Comparison of ENCODE assay signal across 1 cellular context in the genomic region with DNA sequence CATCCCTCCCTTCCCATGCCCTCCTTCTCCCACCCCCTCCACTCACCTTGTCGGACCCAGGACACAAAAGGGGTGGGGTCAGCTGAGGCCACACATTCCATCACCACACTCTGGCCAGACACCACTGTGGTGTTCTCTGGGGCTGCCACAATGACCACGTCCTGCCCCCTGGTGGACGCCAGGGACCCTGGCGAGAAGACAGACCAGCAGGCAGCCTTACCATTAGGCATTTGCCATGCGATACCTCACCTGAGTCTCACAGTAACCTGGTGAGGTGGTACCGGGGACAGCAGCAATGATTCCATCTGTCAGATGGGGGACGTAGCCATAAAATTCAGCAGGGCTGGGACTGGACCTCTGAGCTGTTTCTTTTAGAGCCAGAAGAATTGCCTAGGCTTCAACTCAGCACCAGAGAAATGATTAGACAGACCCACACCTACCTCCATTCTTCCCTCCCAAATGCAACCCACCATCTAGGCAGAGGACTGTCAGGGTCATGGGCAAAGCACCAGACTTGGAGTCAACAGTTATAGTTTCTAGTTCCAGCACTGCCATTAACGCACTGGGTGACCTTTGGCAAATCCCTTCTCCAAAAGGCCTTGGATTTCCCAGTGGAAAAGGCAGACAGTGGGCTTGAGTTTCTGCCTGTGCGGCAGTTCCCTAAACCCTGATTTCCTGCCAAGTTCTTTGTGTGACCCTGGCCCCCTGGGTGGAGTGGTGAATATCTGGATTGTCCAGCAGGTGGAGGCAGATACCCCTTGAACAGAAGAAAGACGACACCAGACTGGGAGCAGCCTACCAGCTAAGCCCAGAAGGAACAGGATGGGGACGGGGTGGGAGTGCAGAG.
A peak's percentile ranks its signal among the peaks of the same experiment; 100 is the strongest.
TF ChIP-seq lines count a peak whose summit lies in the region.

No MANE protein-coding gene starts in this region.

TF ChIP-seq in HEK293, 187 proteins besides CTCF, POLR2A, EP300 and RAD21 (continued from another document):
- TF ChIP-seq, protein P1, sequence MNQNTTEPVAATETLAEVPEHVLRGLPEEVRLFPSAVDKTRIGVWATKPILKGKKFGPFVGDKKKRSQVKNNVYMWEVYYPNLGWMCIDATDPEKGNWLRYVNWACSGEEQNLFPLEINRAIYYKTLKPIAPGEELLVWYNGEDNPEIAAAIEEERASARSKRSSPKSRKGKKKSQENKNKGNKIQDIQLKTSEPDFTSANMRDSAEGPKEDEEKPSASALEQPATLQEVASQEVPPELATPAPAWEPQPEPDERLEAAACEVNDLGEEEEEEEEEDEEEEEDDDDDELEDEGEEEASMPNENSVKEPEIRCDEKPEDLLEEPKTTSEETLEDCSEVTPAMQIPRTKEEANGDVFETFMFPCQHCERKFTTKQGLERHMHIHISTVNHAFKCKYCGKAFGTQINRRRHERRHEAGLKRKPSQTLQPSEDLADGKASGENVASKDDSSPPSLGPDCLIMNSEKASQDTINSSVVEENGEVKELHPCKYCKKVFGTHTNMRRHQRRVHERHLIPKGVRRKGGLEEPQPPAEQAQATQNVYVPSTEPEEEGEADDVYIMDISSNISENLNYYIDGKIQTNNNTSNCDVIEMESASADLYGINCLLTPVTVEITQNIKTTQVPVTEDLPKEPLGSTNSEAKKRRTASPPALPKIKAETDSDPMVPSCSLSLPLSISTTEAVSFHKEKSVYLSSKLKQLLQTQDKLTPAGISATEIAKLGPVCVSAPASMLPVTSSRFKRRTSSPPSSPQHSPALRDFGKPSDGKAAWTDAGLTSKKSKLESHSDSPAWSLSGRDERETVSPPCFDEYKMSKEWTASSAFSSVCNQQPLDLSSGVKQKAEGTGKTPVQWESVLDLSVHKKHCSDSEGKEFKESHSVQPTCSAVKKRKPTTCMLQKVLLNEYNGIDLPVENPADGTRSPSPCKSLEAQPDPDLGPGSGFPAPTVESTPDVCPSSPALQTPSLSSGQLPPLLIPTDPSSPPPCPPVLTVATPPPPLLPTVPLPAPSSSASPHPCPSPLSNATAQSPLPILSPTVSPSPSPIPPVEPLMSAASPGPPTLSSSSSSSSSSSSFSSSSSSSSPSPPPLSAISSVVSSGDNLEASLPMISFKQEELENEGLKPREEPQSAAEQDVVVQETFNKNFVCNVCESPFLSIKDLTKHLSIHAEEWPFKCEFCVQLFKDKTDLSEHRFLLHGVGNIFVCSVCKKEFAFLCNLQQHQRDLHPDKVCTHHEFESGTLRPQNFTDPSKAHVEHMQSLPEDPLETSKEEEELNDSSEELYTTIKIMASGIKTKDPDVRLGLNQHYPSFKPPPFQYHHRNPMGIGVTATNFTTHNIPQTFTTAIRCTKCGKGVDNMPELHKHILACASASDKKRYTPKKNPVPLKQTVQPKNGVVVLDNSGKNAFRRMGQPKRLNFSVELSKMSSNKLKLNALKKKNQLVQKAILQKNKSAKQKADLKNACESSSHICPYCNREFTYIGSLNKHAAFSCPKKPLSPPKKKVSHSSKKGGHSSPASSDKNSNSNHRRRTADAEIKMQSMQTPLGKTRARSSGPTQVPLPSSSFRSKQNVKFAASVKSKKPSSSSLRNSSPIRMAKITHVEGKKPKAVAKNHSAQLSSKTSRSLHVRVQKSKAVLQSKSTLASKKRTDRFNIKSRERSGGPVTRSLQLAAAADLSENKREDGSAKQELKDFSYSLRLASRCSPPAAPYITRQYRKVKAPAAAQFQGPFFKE (tag by site-specific recombination; IDR thresholded peaks at IDR 0.05; ENCODE audit: borderline replicate concordance), result no peak
- TF ChIP-seq HOXA7 (CRISPR knock-in tag; IDR thresholded peaks at IDR 0.05; ENCODE audit: borderline replicate concordance) (no peak), ZNF624 (tag by site-specific recombination; IDR thresholded peaks at IDR 0.05) (no peak), ZNF596 (tag by site-specific recombination; IDR thresholded peaks at IDR 0.05) (no peak), ZNF24 (tag by site-specific recombination; IDR thresholded peaks at IDR 0.05) (no peak), ZNF701 (tag by site-specific recombination; IDR thresholded peaks at IDR 0.05) (no peak), KLF8 (tag by site-specific recombination; IDR thresholded peaks at IDR 0.05) (no peak), MEIS1 (CRISPR knock-in tag; IDR thresholded peaks at IDR 0.05; ENCODE audit: borderline replicate concordance) (no peak), ZBTB20 (tag by site-specific recombination; IDR thresholded peaks at IDR 0.05) (no peak), ZNF837 (tag by site-specific recombination; IDR thresholded peaks at IDR 0.05) (no peak), ZNF174 (tag by site-specific recombination; IDR thresholded peaks at IDR 0.05) (no peak), ZNF561 (tag by site-specific recombination; IDR thresholded peaks at IDR 0.05; ENCODE audit: borderline replicate concordance) (peak; percentile 87), ZNF10 (tag by site-specific recombination; IDR thresholded peaks at IDR 0.05) (no peak), ZNF776 (tag by site-specific recombination; IDR thresholded peaks at IDR 0.05; ENCODE audit: borderline replicate concordance) (no peak), IKZF3 (tag by site-specific recombination; IDR thresholded peaks at IDR 0.05) (peak; percentile 72), ZNF610 (tag by site-specific recombination; IDR thresholded peaks at IDR 0.05; ENCODE audit: borderline replicate concordance) (no peak), FEZF1 (tag by site-specific recombination; IDR thresholded peaks at IDR 0.05) (no peak), ZNF555 (tag by site-specific recombination; conservative IDR thresholded peaks at IDR 0.05) (no peak), ZNF266 (tag by site-specific recombination; IDR thresholded peaks at IDR 0.05; ENCODE audit: low read depth) (no peak), GLI4 (tag by site-specific recombination; IDR thresholded peaks at IDR 0.05) (no peak), ZNF23 (tag by site-specific recombination; IDR thresholded peaks at IDR 0.05; ENCODE audit: borderline replicate concordance) (no peak)
- TF ChIP-seq, protein P2, sequence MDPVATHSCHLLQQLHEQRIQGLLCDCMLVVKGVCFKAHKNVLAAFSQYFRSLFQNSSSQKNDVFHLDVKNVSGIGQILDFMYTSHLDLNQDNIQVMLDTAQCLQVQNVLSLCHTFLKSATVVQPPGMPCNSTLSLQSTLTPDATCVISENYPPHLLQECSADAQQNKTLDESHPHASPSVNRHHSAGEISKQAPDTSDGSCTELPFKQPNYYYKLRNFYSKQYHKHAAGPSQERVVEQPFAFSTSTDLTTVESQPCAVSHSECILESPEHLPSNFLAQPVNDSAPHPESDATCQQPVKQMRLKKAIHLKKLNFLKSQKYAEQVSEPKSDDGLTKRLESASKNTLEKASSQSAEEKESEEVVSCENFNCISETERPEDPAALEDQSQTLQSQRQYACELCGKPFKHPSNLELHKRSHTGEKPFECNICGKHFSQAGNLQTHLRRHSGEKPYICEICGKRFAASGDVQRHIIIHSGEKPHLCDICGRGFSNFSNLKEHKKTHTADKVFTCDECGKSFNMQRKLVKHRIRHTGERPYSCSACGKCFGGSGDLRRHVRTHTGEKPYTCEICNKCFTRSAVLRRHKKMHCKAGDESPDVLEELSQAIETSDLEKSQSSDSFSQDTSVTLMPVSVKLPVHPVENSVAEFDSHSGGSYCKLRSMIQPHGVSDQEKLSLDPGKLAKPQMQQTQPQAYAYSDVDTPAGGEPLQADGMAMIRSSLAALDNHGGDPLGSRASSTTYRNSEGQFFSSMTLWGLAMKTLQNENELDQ (tag by site-specific recombination; IDR thresholded peaks at IDR 0.05; ENCODE audit: low read depth), result no peak
- TF ChIP-seq, protein P3, sequence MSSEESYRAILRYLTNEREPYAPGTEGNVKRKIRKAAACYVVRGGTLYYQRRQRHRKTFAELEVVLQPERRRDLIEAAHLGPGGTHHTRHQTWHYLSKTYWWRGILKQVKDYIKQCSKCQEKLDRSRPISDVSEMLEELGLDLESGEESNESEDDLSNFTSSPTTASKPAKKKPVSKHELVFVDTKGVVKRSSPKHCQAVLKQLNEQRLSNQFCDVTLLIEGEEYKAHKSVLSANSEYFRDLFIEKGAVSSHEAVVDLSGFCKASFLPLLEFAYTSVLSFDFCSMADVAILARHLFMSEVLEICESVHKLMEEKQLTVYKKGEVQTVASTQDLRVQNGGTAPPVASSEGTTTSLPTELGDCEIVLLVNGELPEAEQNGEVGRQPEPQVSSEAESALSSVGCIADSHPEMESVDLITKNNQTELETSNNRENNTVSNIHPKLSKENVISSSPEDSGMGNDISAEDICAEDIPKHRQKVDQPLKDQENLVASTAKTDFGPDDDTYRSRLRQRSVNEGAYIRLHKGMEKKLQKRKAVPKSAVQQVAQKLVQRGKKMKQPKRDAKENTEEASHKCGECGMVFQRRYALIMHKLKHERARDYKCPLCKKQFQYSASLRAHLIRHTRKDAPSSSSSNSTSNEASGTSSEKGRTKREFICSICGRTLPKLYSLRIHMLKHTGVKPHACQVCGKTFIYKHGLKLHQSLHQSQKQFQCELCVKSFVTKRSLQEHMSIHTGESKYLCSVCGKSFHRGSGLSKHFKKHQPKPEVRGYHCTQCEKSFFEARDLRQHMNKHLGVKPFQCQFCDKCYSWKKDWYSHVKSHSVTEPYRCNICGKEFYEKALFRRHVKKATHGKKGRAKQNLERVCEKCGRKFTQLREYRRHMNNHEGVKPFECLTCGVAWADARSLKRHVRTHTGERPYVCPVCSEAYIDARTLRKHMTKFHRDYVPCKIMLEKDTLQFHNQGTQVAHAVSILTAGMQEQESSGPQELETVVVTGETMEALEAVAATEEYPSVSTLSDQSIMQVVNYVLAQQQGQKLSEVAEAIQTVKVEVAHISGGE (tag by site-specific recombination; conservative IDR thresholded peaks at IDR 0.05; ENCODE audit: low read depth), result no peak
- TF ChIP-seq, protein P4, sequence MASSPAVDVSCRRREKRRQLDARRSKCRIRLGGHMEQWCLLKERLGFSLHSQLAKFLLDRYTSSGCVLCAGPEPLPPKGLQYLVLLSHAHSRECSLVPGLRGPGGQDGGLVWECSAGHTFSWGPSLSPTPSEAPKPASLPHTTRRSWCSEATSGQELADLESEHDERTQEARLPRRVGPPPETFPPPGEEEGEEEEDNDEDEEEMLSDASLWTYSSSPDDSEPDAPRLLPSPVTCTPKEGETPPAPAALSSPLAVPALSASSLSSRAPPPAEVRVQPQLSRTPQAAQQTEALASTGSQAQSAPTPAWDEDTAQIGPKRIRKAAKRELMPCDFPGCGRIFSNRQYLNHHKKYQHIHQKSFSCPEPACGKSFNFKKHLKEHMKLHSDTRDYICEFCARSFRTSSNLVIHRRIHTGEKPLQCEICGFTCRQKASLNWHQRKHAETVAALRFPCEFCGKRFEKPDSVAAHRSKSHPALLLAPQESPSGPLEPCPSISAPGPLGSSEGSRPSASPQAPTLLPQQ (tag by site-specific recombination; IDR thresholded peaks at IDR 0.05), result 0 out of 2 replicates have a peak, but pooled peaks have one; percentile 33
- TF ChIP-seq, protein P5, sequence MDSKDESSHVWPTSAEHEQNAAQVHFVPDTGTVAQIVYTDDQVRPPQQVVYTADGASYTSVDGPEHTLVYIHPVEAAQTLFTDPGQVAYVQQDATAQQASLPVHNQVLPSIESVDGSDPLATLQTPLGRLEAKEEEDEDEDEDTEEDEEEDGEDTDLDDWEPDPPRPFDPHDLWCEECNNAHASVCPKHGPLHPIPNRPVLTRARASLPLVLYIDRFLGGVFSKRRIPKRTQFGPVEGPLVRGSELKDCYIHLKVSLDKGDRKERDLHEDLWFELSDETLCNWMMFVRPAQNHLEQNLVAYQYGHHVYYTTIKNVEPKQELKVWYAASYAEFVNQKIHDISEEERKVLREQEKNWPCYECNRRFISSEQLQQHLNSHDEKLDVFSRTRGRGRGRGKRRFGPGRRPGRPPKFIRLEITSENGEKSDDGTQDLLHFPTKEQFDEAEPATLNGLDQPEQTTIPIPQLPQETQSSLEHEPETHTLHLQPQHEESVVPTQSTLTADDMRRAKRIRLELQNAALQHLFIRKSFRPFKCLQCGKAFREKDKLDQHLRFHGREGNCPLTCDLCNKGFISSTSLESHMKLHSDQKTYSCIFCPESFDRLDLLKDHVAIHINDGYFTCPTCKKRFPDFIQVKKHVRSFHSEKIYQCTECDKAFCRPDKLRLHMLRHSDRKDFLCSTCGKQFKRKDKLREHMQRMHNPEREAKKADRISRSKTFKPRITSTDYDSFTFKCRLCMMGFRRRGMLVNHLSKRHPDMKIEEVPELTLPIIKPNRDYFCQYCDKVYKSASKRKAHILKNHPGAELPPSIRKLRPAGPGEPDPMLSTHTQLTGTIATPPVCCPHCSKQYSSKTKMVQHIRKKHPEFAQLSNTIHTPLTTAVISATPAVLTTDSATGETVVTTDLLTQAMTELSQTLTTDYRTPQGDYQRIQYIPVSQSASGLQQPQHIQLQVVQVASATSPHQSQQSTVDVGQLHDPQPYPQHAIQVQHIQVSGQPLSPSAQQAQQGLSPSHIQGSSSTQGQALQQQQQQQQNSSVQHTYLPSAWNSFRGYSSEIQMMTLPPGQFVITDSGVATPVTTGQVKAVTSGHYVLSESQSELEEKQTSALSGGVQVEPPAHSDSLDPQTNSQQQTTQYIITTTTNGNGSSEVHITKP (tag by site-specific recombination; IDR thresholded peaks at IDR 0.05), result no peak
TF ChIP-seq in HEK293: peak in this region for 29.
